ENCODE assay signal across 35 cellular contexts in genomic region chr1:208420021-208420420, GRCh38.
"Had no signal": no experiment of that assay in that cellular context is flagged by ENCODE, and none has a peak within 500 bp of the region (broad histone marks: within the 10 kb centered on the region; RNA-seq: fewer than 3 reads in every experiment).

No MANE protein-coding gene starts in this region.

- H3K4me1 Mint-ChIP-seq: activated CD4-positive, alpha-beta T cell treated with anti-CD3 and anti-CD28 coated beads for 36 hours; activated CD4-positive, alpha-beta T cell treated with anti-CD3 and anti-CD28 coated beads, Interleukin-2, amount 10 ng/mL, durations not matched to agents 24 days and 14 days; activated CD8-positive, alpha-beta memory T cell treated with anti-CD3 and anti-CD28 coated beads, Interleukin-2, amount 10 ng/mL, durations not matched to agents 7 days and 5 days; central memory CD8-positive, alpha-beta T cell; T-helper 17 cell had no signal

- H3K36me3 ChIP-seq: brain microvascular endothelial cell, esophagus muscularis mucosa, gastrocnemius medialis, heart left ventricle, WERI-Rb-1 had no signal

- H3K36me3 Mint-ChIP-seq: activated CD4-positive, alpha-beta memory T cell treated with anti-CD3 and anti-CD28 coated beads for 36 hours; activated CD8-positive, alpha-beta memory T cell treated with anti-CD3 and anti-CD28 coated beads, Interleukin-2, amount 10 ng/mL, durations not matched to agents 7 days and 5 days; activated naive CD8-positive, alpha-beta T cell had no signal

- H3K4me3 Mint-ChIP-seq: activated CD4-positive, alpha-beta memory T cell treated with anti-CD3 and anti-CD28 coated beads for 36 hours; activated CD4-positive, alpha-beta T cell treated with anti-CD3 and anti-CD28 coated beads for 36 hours; activated CD4-positive, alpha-beta T cell treated with anti-CD3 and anti-CD28 coated beads, Interleukin-2, amount 10 ng/mL, durations not matched to agents 24 days and 14 days; activated CD8-positive, alpha-beta memory T cell treated with anti-CD3 and anti-CD28 coated beads, Interleukin-2, amount 10 ng/mL, durations not matched to agents 7 days and 5 days; activated CD8-positive, alpha-beta T cell treated with anti-CD3 and anti-CD28 coated beads, Interleukin-2, amount 10 ng/mL, durations not matched to agents 7 days and 5 days; activated naive CD8-positive, alpha-beta T cell; activated T-cell treated with anti-CD3 and anti-CD28 coated beads, Interleukin-2, amount 50 U/mL, for 24 hours; activated T-cell treated with anti-CD3 and anti-CD28 coated beads, Interleukin-2, amount 50 U/mL, for 72 hours; central memory CD8-positive, alpha-beta T cell; dendritic cell treated with granulocyte-macrophage colony-stimulating factor and Interleukin-4, amounts not matched to agents 40 ng/mL and 50 ng/mL, for 4 days; T-helper 17 cell; T-helper 2 cell treated with Interferon-gamma antibody and Interleukin-4, amounts not matched to agents 5 μg/mL and 100 μg/mL, for 36 hours had no signal

- ATAC-seq: activated CD4-positive, alpha-beta T cell treated with anti-CD3 and anti-CD28 coated beads for 36 hours; activated CD8-positive, alpha-beta memory T cell treated with anti-CD3 and anti-CD28 coated beads, Interleukin-2, amount 10 ng/mL, durations not matched to agents 7 days and 5 days; activated CD8-positive, alpha-beta T cell treated with anti-CD3 and anti-CD28 coated beads, Interleukin-2, amount 10 ng/mL, durations not matched to agents 7 days and 5 days; activated T-cell treated with anti-CD3 and anti-CD28 coated beads, Interleukin-2, amount 50 U/mL, for 72 hours; foreskin keratinocyte; gastrocnemius medialis; heart left ventricle; T-helper 17 cell had no signal

- H3K27me3 Mint-ChIP-seq: activated CD4-positive, alpha-beta memory T cell treated with anti-CD3 and anti-CD28 coated beads for 36 hours; dendritic cell treated with granulocyte-macrophage colony-stimulating factor and Interleukin-4, amounts not matched to agents 40 ng/mL and 50 ng/mL, for 4 days had no signal

- H3K4me3 ChIP-seq: coronary artery, dorsolateral prefrontal cortex, esophagus muscularis mucosa, gastrocnemius medialis, heart left ventricle had no signal

- H3K9me3 ChIP-seq: gastrocnemius medialis had no signal

- FAIRE-seq: astrocyte, bronchial epithelial cell had no signal

- H3K27ac Mint-ChIP-seq: activated CD4-positive, alpha-beta memory T cell treated with anti-CD3 and anti-CD28 coated beads for 36 hours; activated CD4-positive, alpha-beta T cell treated with anti-CD3 and anti-CD28 coated beads for 36 hours; activated CD4-positive, alpha-beta T cell treated with anti-CD3 and anti-CD28 coated beads, Interleukin-2, amount 10 ng/mL, durations not matched to agents 24 days and 14 days; activated CD8-positive, alpha-beta memory T cell treated with anti-CD3 and anti-CD28 coated beads, Interleukin-2, amount 10 ng/mL, durations not matched to agents 7 days and 5 days; activated CD8-positive, alpha-beta T cell treated with anti-CD3 and anti-CD28 coated beads, Interleukin-2, amount 10 ng/mL, durations not matched to agents 7 days and 5 days; activated naive CD8-positive, alpha-beta T cell; activated T-cell treated with anti-CD3 and anti-CD28 coated beads, Interleukin-2, amount 50 U/mL, for 24 hours; activated T-cell treated with anti-CD3 and anti-CD28 coated beads, Interleukin-2, amount 50 U/mL, for 72 hours; dendritic cell treated with granulocyte-macrophage colony-stimulating factor and Interleukin-4, amounts not matched to agents 40 ng/mL and 50 ng/mL, for 4 days; T-helper 17 cell; T-helper 2 cell treated with Interferon-gamma antibody and Interleukin-4, amounts not matched to agents 5 μg/mL and 100 μg/mL, for 36 hours had no signal

- DNase-seq: activated CD4-positive, alpha-beta memory T cell treated with anti-CD3 and anti-CD28 coated beads for 36 hours; activated CD4-positive, alpha-beta T cell treated with anti-CD3 and anti-CD28 coated beads for 36 hours; activated CD4-positive, alpha-beta T cell treated with anti-CD3 and anti-CD28 coated beads, Interleukin-2, amount 10 ng/mL, durations not matched to agents 24 days and 14 days; activated CD4-positive, CD25-positive, alpha-beta regulatory T cell; activated CD4-positive, CD25-positive, alpha-beta regulatory T cell treated with anti-CD3 and anti-CD28 coated beads, Interleukin-2, amount 50 U/mL, for 72 hours; activated CD8-positive, alpha-beta memory T cell treated with anti-CD3 and anti-CD28 coated beads, Interleukin-2, amount 10 ng/mL, durations not matched to agents 7 days and 5 days; activated CD8-positive, alpha-beta memory T cell treated with anti-CD3 and anti-CD28 coated beads, Interleukin-2, amount 50 U/mL, for 4 hours; activated CD8-positive, alpha-beta T cell treated with anti-CD3 and anti-CD28 coated beads, Interleukin-2, amount 10 ng/mL, durations not matched to agents 7 days and 5 days; activated gamma-delta T cell; activated naive CD4-positive, alpha-beta T cell; activated naive CD4-positive, alpha-beta T cell treated with anti-CD3 and anti-CD28 coated beads, Interleukin-2, amount 50 U/mL, for 16 hours; activated T-cell treated with anti-CD3 and anti-CD28 coated beads, Interleukin-2, amount 50 U/mL, for 24 hours; activated T-cell treated with anti-CD3 and anti-CD28 coated beads, Interleukin-2, amount 50 U/mL, for 72 hours; amniotic stem cell; anterior cingulate cortex; brain microvascular endothelial cell; dorsolateral prefrontal cortex; effector memory CD4-positive, alpha-beta T cell; erythroblast; gastrocnemius medialis; glutamatergic neuron; heart left ventricle; T-helper 1 cell; T-helper 17 cell; T1000; WERI-Rb-1 had no signal

- H3K4me1 ChIP-seq: esophagus muscularis mucosa, foreskin keratinocyte, gastrocnemius medialis, heart left ventricle had no signal

- H3K9me3 Mint-ChIP-seq: activated CD4-positive, alpha-beta memory T cell treated with anti-CD3 and anti-CD28 coated beads for 36 hours; activated CD4-positive, alpha-beta T cell treated with anti-CD3 and anti-CD28 coated beads, Interleukin-2, amount 10 ng/mL, durations not matched to agents 24 days and 14 days; activated T-cell treated with anti-CD3 and anti-CD28 coated beads, Interleukin-2, amount 50 U/mL, for 24 hours; activated T-cell treated with anti-CD3 and anti-CD28 coated beads, Interleukin-2, amount 50 U/mL, for 72 hours; central memory CD8-positive, alpha-beta T cell; dendritic cell treated with granulocyte-macrophage colony-stimulating factor and Interleukin-4, amounts not matched to agents 40 ng/mL and 50 ng/mL, for 4 days; T-helper 2 cell treated with Interferon-gamma antibody and Interleukin-4, amounts not matched to agents 5 μg/mL and 100 μg/mL, for 36 hours had no signal

- H3K27me3 ChIP-seq: brain microvascular endothelial cell, dorsolateral prefrontal cortex, esophagus muscularis mucosa, gastrocnemius medialis, heart left ventricle had no signal

- H3K27ac ChIP-seq: brain microvascular endothelial cell, coronary artery, dorsolateral prefrontal cortex, esophagus muscularis mucosa, foreskin keratinocyte, gastrocnemius medialis, heart left ventricle, WERI-Rb-1 had no signal
